21 cellular contexts compared by ENCODE assay signal in the genomic region with DNA sequence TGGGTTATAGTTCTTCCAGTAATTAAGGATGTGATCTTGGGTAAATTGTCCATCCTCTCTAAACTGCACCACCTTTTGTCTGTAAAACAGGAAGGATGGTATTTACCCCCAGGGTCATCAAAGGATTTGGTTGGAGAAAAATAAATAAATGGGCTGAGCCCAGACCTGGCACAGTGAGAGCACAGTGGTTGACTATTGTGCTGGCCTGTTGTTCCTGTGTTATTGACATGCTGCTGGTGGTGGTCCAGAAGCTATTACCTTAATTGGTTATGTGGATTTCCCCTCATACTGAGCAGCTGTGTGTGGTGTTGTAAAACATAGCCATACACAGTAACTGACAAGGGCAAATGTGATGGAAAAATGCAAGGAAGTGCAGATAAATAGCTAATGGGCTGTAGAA. TPM values are rescaled to one million over a fixed set of nuclear protein-coding genes. Genes with fewer than 3 reads are reported as not detected.
DNase-seq lines count a peak whose midpoint lies in the region; ATAC-seq and TF ChIP-seq lines count a peak whose summit lies in the region.
"Had no signal": no experiment of that assay in that cellular context is flagged by ENCODE, and none has a peak within 500 bp of the region (broad histone marks: within the 10 kb centered on the region; RNA-seq: fewer than 3 reads in every experiment).

No MANE protein-coding gene starts in this region.

- H3K27me3 Mint-ChIP-seq in osteocyte (ENCODE audit: unreplicated experiment) (peaks cover 29% of the 10 kb centered on the region), T-helper 17 cell (peaks cover 23% of the 10 kb centered on the region)
- H3K27me3 Mint-ChIP-seq: CD4-positive, alpha-beta T cell had no signal

- DNase-seq in DMS53 treated with DMSO at 0.1 percent for 48 hours (lab: John Stamatoyannopoulos, UW; ENCODE audit: unreplicated experiment), result peak; percentile 6
- peak; percentile 4 for DNase-seq in NCI-H1092 (lab: John Stamatoyannopoulos, UW)
- peak; percentile 58 for DNase-seq in NCI-H69 (lab: John Stamatoyannopoulos, UW)
- DNase-seq in left colon, result no peak
- no peak for DNase-seq in osteocyte (ENCODE audit: extremely low spot score, unreplicated experiment)
- no peak for DNase-seq in NCI-H1694 treated with DMSO at 0.1 percent for 48 hours (lab: John Stamatoyannopoulos, UW)
- no peak for DNase-seq in T-helper 17 cell
- DNase-seq: CD4-positive, alpha-beta T cell; DND-41; IMR-90; NCI-H1436; NCI-H2107; NCI-H774; T-helper 1 cell; T1000 had no signal

- ATAC-seq in left colon (peak; percentile 25), T-helper 17 cell (no peak), HG02870 (IDR thresholded peaks at IDR 0.05; ENCODE audit: unreplicated experiment) (no peak)
- ATAC-seq: GM23338, HCT116 had no signal

- H3K9me3 Mint-ChIP-seq in osteocyte (ENCODE audit: unreplicated experiment), result peaks cover 3% of the 10 kb centered on the region
- H3K9me3 Mint-ChIP-seq: CD4-positive, alpha-beta T cell had no signal

- intact Hi-C loops in left colon (cut with DNase I, micrococcal nuclease), result no loop called here

- H3K27ac Mint-ChIP-seq in osteocyte (ENCODE audit: unreplicated experiment), result no peak overlapping the region
- H3K27ac Mint-ChIP-seq in T-helper 17 cell, result no peak overlapping the region
- H3K27ac Mint-ChIP-seq: CD4-positive, alpha-beta T cell; GM23338 had no signal

- H3K36me3 Mint-ChIP-seq in osteocyte (ENCODE audit: unreplicated experiment) (no peaks in the 10 kb centered on the region), T-helper 17 cell (ENCODE audit: low read depth) (peaks cover 2% of the 10 kb centered on the region)

- H3K4me1 Mint-ChIP-seq in osteocyte (ENCODE audit: unreplicated experiment) (no peaks in the 10 kb centered on the region), T-helper 17 cell (peaks cover 8% of the 10 kb centered on the region)
- H3K4me1 Mint-ChIP-seq: GM23338 had no signal

- TF ChIP-seq CTCF in osteocyte (IDR thresholded peaks at IDR 0.05), result no peak

- H3K9me3 ChIP-seq in T-helper 17 cell (ENCODE audit: control insufficient read depth, low read length, poor library complexity, severe bottlenecking), result no peaks in the 10 kb centered on the region
- H3K9me3 ChIP-seq: SJSA1 had no signal

- H3K4me3 Mint-ChIP-seq in osteocyte (ENCODE audit: unreplicated experiment), result no peak overlapping the region
- no peak overlapping the region for H3K4me3 Mint-ChIP-seq in T-helper 17 cell
- H3K4me3 Mint-ChIP-seq: CD4-positive, alpha-beta T cell; GM23338 had no signal

RNA-seq across cellular contexts. Expression of a gene that starts 0.7 kb away (rescaled TPM):
- 1 to 10 TPM in 1 of 2 donors, under 1 TPM in 1; 0.64 to 1.5 TPM for total RNA-seq in left colon
- total RNA-seq in osteocyte, result not detected in 2 replicates
- not detected for total RNA-seq in T-helper 17 cell
- total RNA-seq: CD4-positive, alpha-beta T cell; GM23338; IMR-90; NCI-H460; OCI-LY7; SJSA1 had no signal

Comparison
In these comparisons a context has a peak if more than half of its experiments do, and no peak if none do; other contexts are left out.
1. DNase-seq: peak in DMS53 treated with DMSO at 0.1 percent for 48 hours (single experiment), NCI-H1092 (single experiment) and NCI-H69 (single experiment); none in left colon (0 of 2), osteocyte (single experiment), NCI-H1694 treated with DMSO at 0.1 percent for 48 hours (single experiment) and T-helper 17 cell (0 of 3).